ENCODE assay signal across 17 cellular contexts in the genomic region with DNA sequence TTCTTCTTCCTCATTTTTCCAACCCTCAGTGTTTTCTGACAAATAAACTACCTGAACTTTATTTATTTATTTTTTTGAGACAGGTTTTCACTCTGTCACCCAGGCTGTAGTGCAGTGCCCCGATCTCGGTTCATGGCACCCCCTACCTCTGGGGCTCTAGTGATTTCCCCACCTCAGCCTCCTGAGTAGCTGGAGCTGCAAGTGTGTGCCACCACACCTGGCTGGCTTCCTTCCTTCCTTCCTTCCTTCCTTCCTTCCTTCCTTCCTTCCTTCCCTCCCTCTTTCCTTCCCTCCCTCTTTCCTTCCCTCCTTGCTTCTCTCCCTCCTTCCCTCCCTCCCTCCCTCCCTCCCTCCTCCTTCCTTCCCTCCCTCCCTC. TPM values are rescaled to one million over a fixed set of nuclear protein-coding genes. Genes with fewer than 3 reads are reported as not detected.
DNase-seq lines count a peak whose midpoint lies in the region; ATAC-seq and TF ChIP-seq lines count a peak whose summit lies in the region.
"Had no signal": no experiment of that assay in that cellular context is flagged by ENCODE, and none has a peak within 500 bp of the region (broad histone marks: within the 10 kb centered on the region; RNA-seq: fewer than 3 reads in every experiment).

No MANE protein-coding gene starts in this region.

- no peak overlapping the region for H3K4me3 ChIP-seq in RWPE2 (ENCODE audit: severe bottlenecking)
- H3K4me3 ChIP-seq in colonic mucosa = no peak overlapping the region
- no peak overlapping the region for H3K4me3 ChIP-seq in psoas muscle
- H3K4me3 ChIP-seq: GM23338, Peyer's patch had no signal

- no peak for TF ChIP-seq CTCF in C4-2B (conservative IDR thresholded peaks at IDR 0.05)
- TF ChIP-seq CTCF in RWPE2 (IDR thresholded peaks at IDR 0.05; ENCODE audit: poor library complexity, severe bottlenecking) = no peak
- no peak for TF ChIP-seq CTCF in colonic mucosa (IDR thresholded peaks at IDR 0.05)
- TF ChIP-seq CTCF in psoas muscle (IDR thresholded peaks at IDR 0.05) = no peak

- H3K27ac ChIP-seq in C4-2B = peak overlapping the region; percentile 8; the same call in 1 of the 2 replicates
- peak overlapping the region; percentile 83 for H3K27ac ChIP-seq in RWPE2 (ENCODE audit: poor library complexity, severe bottlenecking)
- H3K27ac ChIP-seq in colonic mucosa = peak overlapping the region; percentile 76
- no peak overlapping the region for H3K27ac ChIP-seq in psoas muscle

- H3K9ac ChIP-seq in colonic mucosa (ENCODE audit: low read depth in 2 of 2, low read length in 2 of 2) = peak overlapping the region in 1 of 2 donors; percentile 48

- H3K4me1 ChIP-seq in RWPE2 (ENCODE audit: insufficient read depth, poor library complexity, severe bottlenecking) (peaks cover 14% of the 10 kb centered on the region), colonic mucosa (no peaks in the 10 kb centered on the region), psoas muscle (peaks cover 7% of the 10 kb centered on the region)

- H3K27me3 ChIP-seq in RWPE2 (ENCODE audit: insufficient read depth, poor library complexity, severe bottlenecking) = no peaks in the 10 kb centered on the region
- no peaks in the 10 kb centered on the region for H3K27me3 ChIP-seq in colonic mucosa
- H3K27me3 ChIP-seq in psoas muscle (ENCODE audit: insufficient read depth in 3 of 3, low read length in 2 of 3) = no peaks in the 10 kb centered on the region
- H3K27me3 ChIP-seq: Peyer's patch had no signal

- H3K36me3 ChIP-seq in RWPE2 (ENCODE audit: low read depth) (peaks cover 38% of the 10 kb centered on the region), colonic mucosa (no peaks in the 10 kb centered on the region), psoas muscle (ENCODE audit: insufficient read depth in 1 of 2, low read depth in 1 of 2) (peaks cover 0 to 6% of the 10 kb centered on the region in 2 donors)
- H3K36me3 ChIP-seq: Peyer's patch had no signal

- H3K9me3 ChIP-seq in RWPE2 (ENCODE audit: severe bottlenecking) (no peaks in the 10 kb centered on the region), colonic mucosa (no peaks in the 10 kb centered on the region), psoas muscle (no peaks in the 10 kb centered on the region)
- H3K9me3 ChIP-seq: Peyer's patch had no signal

- intact Hi-C loops in colonic mucosa (cut with DNase I) = no loop called here
- intact Hi-C loops in psoas muscle (cut with DNase I) = no loop called here

- no peak for ATAC-seq in RWPE2 (ENCODE audit: low read depth)
- peak in 3 of 4 donors; percentile 26 to 30 (median 27) for ATAC-seq in psoas muscle
- no peak for ATAC-seq in GM21576 (IDR thresholded peaks at IDR 0.05; ENCODE audit: unreplicated experiment)
- ATAC-seq: GM23338, HepG2 had no signal

- 62 to 74% (median 66%) methylated on average over 2 of the region's 2 CpGs for WGBS in psoas muscle, 3 donors

- DNase-seq in RWPE2 (ENCODE audit: low spot score) (no peak), colonic mucosa (no peak), psoas muscle (no peak), HUDEP-2 (lab: John Stamatoyannopoulos, UW; ENCODE audit: unreplicated experiment in 76 of 76) (no peak), NCI-H187 treated with DMSO at 0.1 percent for 48 hours (lab: John Stamatoyannopoulos, UW) (no peak)
- no peak for DNase-seq in stimulated activated naive CD4-positive, alpha-beta T cell (lab: John Stamatoyannopoulos, UW)
- DNase-seq: MM.1S, NCI-H1105 treated with DMSO at 0.1 percent for 48 hours, NCI-H187, NCI-H446 treated with DMSO at 0.1 percent for 48 hours, NCI-H748 treated with DMSO at 0.1 percent for 48 hours, SIG-M5 had no signal

RNA-seq across cellular contexts. Expression of a gene that starts 32.3 kb away (rescaled TPM):
- total RNA-seq in colonic mucosa = under 1 TPM; 0.58 to 0.84 TPM
- total RNA-seq in psoas muscle = not detected
- polyA plus RNA-seq in psoas muscle = under 1 TPM in 1 of 3 donors, not detected in 2; 0.08 TPM
- total RNA-seq: GM23338, HepG2 had no signal
- polyA plus RNA-seq: HepG2 had no signal

RNA-seq across cellular contexts. Expression of a gene that starts 48.2 kb away (rescaled TPM):
- 10 to 100 TPM; 18.7 to 20.5 TPM for total RNA-seq in colonic mucosa
- 10 to 100 TPM; 12.9 to 23.2 (median 15.4) TPM for total RNA-seq in psoas muscle
- 10 to 100 TPM; 19.2 to 23.5 (median 23.0) TPM for polyA plus RNA-seq in psoas muscle

Comparison
In these comparisons a context has a peak if more than half of its experiments do, and no peak if none do; other contexts are left out.
1. ATAC-seq: peak in psoas muscle (3 of 4); none in RWPE2 (single experiment) and GM21576 (single experiment).